8 cellular contexts compared by ENCODE assay signal in genomic region chr6:152482289-152482688, GRCh38.
"Had no signal": no experiment of that assay in that cellular context is flagged by ENCODE, and none has a peak within 500 bp of the region (broad histone marks: within the 10 kb centered on the region; RNA-seq: fewer than 3 reads in every experiment).

No MANE protein-coding gene starts in this region.

- FAIRE-seq: HTR-8/SVneo had no signal

- H3K4me2 ChIP-seq: KMS-11 had no signal

- DNase-seq: GM23248, GOT3, H9, HCEC 1CT, Karpas-422, KBM-7 had no signal

- H2AFZ ChIP-seq: GM23248 had no signal

- H3K4me3 ChIP-seq: GM23248 had no signal

- H3K9ac ChIP-seq: GM23248, KMS-11 had no signal

- H3K27ac ChIP-seq: GM23248, KMS-11 had no signal
